ENCODE assay signal across 6 cellular contexts in genomic region chr22:36649513-36649912, GRCh38. TPM values are rescaled to one million over a fixed set of nuclear protein-coding genes. Genes with fewer than 3 reads are reported as not detected.
"Had no signal": no experiment of that assay in that cellular context is flagged by ENCODE, and none has a peak within 500 bp of the region (broad histone marks: within the 10 kb centered on the region; RNA-seq: fewer than 3 reads in every experiment).

No MANE protein-coding gene starts in this region.

RNA-seq across cellular contexts. Expression of gene CACNG2, which starts 54.0 kb away (rescaled TPM):
- total RNA-seq: GM23338, H1, H9, HT-29, IMR-90, K562 had no signal
